1 cellular context compared by ENCODE assay signal in genomic region chr2:32012872-32013271, GRCh38.
TF ChIP-seq lines count a peak whose summit lies in the region.

No MANE protein-coding gene starts in this region.

TF ChIP-seq in HepG2, 621 proteins besides CTCF, POLR2A, EP300 and RAD21:
- TF ChIP-seq HNRNPK (IDR thresholded peaks at IDR 0.05; ENCODE audit: low read depth, low read length, poor library complexity, severe bottlenecking) (peak; percentile 69), RXRA (CRISPR knock-in tag; IDR thresholded peaks at IDR 0.05) (no peak)
